10 cellular contexts compared by ENCODE assay signal in genomic region chr14:68269136-68269535, GRCh38.
DNase-seq lines count a peak whose midpoint lies in the region; ATAC-seq and TF ChIP-seq lines count a peak whose summit lies in the region.
"Had no signal": no experiment of that assay in that cellular context is flagged by ENCODE, and none has a peak within 500 bp of the region (broad histone marks: within the 10 kb centered on the region; RNA-seq: fewer than 3 reads in every experiment).

No MANE protein-coding gene starts in this region.

- H3K27ac ChIP-seq in suprapubic skin, result peak overlapping the region; percentile 5

- no peak for TF ChIP-seq CTCF in suprapubic skin (IDR thresholded peaks at IDR 0.05)

- ATAC-seq in memory B cell (ENCODE audit: low read depth) (no peak), GM19023 (IDR thresholded peaks at IDR 0.05; ENCODE audit: unreplicated experiment) (no peak)

- no peaks in the 10 kb centered on the region for H3K27me3 Mint-ChIP-seq in activated T-helper 1 cell treated with anti-CD3 and anti-CD28 coated beads, Interleukin-12 subunit alpha, Interleukin-12 subunit beta, Interleukin-2, Interleukin-4 antibody, amounts not matched to agents 30 ng/mL and 10 ng/mL and 1 ng/mL, durations not matched to agents 14 hours and 24 hours and 36 hours (ENCODE audit: insufficient read depth)
- no peaks in the 10 kb centered on the region for H3K27me3 Mint-ChIP-seq in memory B cell

- H3K36me3 Mint-ChIP-seq in activated T-helper 1 cell treated with anti-CD3 and anti-CD28 coated beads, Interleukin-12 subunit alpha, Interleukin-12 subunit beta, Interleukin-2, Interleukin-4 antibody, amounts not matched to agents 30 ng/mL and 10 ng/mL and 1 ng/mL, durations not matched to agents 14 hours and 24 hours and 36 hours (ENCODE audit: low read depth), result no peaks in the 10 kb centered on the region
- H3K36me3 Mint-ChIP-seq in memory B cell, result peaks cover 2% of the 10 kb centered on the region

- H3K36me3 ChIP-seq in suprapubic skin, result no peaks in the 10 kb centered on the region

- WGBS in suprapubic skin, result 93% methylated on average over 4 of the region's 4 CpGs

- no peaks in the 10 kb centered on the region for H3K9me3 ChIP-seq in suprapubic skin

- H3K9me3 Mint-ChIP-seq in activated T-helper 1 cell treated with anti-CD3 and anti-CD28 coated beads, Interleukin-12 subunit alpha, Interleukin-12 subunit beta, Interleukin-2, Interleukin-4 antibody, amounts not matched to agents 30 ng/mL and 10 ng/mL and 1 ng/mL, durations not matched to agents 14 hours and 24 hours and 36 hours, result no peaks in the 10 kb centered on the region
- no peaks in the 10 kb centered on the region for H3K9me3 Mint-ChIP-seq in memory B cell
- H3K9me3 Mint-ChIP-seq: activated naive CD4-positive, alpha-beta T cell treated with anti-CD3 and anti-CD28 coated beads for 36 hours had no signal

- peak overlapping the region; percentile 46 for H3K27ac Mint-ChIP-seq in activated T-helper 1 cell treated with anti-CD3 and anti-CD28 coated beads, Interleukin-12 subunit alpha, Interleukin-12 subunit beta, Interleukin-2, Interleukin-4 antibody, amounts not matched to agents 30 ng/mL and 10 ng/mL and 1 ng/mL, durations not matched to agents 14 hours and 24 hours and 36 hours
- H3K27ac Mint-ChIP-seq in memory B cell, result peak overlapping the region; percentile 95
- H3K27ac Mint-ChIP-seq: activated naive CD4-positive, alpha-beta T cell treated with anti-CD3 and anti-CD28 coated beads for 36 hours had no signal

- H3K27me3 ChIP-seq in suprapubic skin, result no peaks in the 10 kb centered on the region

- H3K4me1 Mint-ChIP-seq in activated T-helper 1 cell treated with anti-CD3 and anti-CD28 coated beads, Interleukin-12 subunit alpha, Interleukin-12 subunit beta, Interleukin-2, Interleukin-4 antibody, amounts not matched to agents 30 ng/mL and 10 ng/mL and 1 ng/mL, durations not matched to agents 14 hours and 24 hours and 36 hours (ENCODE audit: low read depth), result peaks cover 27% of the 10 kb centered on the region
- peaks cover 64% of the 10 kb centered on the region for H3K4me1 Mint-ChIP-seq in memory B cell

- H3K4me1 ChIP-seq in suprapubic skin, result peaks cover 29% of the 10 kb centered on the region

- H3K4me3 ChIP-seq in suprapubic skin, result no peak overlapping the region

- TF ChIP-seq EP300 in suprapubic skin (IDR thresholded peaks at IDR 0.05), result no peak

- H3K4me3 Mint-ChIP-seq in activated T-helper 1 cell treated with anti-CD3 and anti-CD28 coated beads, Interleukin-12 subunit alpha, Interleukin-12 subunit beta, Interleukin-2, Interleukin-4 antibody, amounts not matched to agents 30 ng/mL and 10 ng/mL and 1 ng/mL, durations not matched to agents 14 hours and 24 hours and 36 hours, result no peak overlapping the region
- H3K4me3 Mint-ChIP-seq in memory B cell, result peak overlapping the region; percentile 38
- H3K4me3 Mint-ChIP-seq: activated naive CD4-positive, alpha-beta T cell treated with anti-CD3 and anti-CD28 coated beads for 36 hours had no signal

- TF ChIP-seq POLR2A in suprapubic skin (IDR thresholded peaks at IDR 0.05), result no peak

- DNase-seq in HT1080 (ENCODE audit: low read depth) (peak; percentile 17), memory B cell (ENCODE audit: low spot score in 2 of 2) (no peak), suprapubic skin (ENCODE audit: low spot score in 2 of 2) (no peak), NCI-H446 (lab: John Stamatoyannopoulos, UW) (no peak), GDM1 (lab: John Stamatoyannopoulos, UW) (no peak)
- DNase-seq in activated T-helper 1 cell treated with anti-CD3 and anti-CD28 coated beads, Interleukin-12 subunit alpha, Interleukin-12 subunit beta, Interleukin-2, Interleukin-4 antibody, amounts not matched to agents 30 ng/mL and 10 ng/mL and 1 ng/mL, durations not matched to agents 14 hours and 24 hours and 36 hours (ENCODE audit: low spot score), result no peak
- DNase-seq: activated CD4-positive, CD25-positive, alpha-beta regulatory T cell treated with anti-CD3 and anti-CD28 coated beads, Interleukin-2, amount 50 U/mL, for 72 hours; activated naive CD4-positive, alpha-beta T cell treated with anti-CD3 and anti-CD28 coated beads for 36 hours; NCI-H2081 had no signal

- intact Hi-C loops in activated T-helper 1 cell treated with anti-CD3 and anti-CD28 coated beads, Interleukin-12 subunit alpha, Interleukin-12 subunit beta, Interleukin-2, Interleukin-4 antibody, amounts not matched to agents 30 ng/mL and 10 ng/mL and 1 ng/mL, durations not matched to agents 14 hours and 24 hours and 36 hours (cut with micrococcal nuclease), result loop anchor here (2.0 to 10.0 kb wide), 2 partner anchors 16 to 46 kb away; no protein-coding TSS in a partner anchor
